Comparison of ENCODE assay signal across 20 cellular contexts in the genomic region with DNA sequence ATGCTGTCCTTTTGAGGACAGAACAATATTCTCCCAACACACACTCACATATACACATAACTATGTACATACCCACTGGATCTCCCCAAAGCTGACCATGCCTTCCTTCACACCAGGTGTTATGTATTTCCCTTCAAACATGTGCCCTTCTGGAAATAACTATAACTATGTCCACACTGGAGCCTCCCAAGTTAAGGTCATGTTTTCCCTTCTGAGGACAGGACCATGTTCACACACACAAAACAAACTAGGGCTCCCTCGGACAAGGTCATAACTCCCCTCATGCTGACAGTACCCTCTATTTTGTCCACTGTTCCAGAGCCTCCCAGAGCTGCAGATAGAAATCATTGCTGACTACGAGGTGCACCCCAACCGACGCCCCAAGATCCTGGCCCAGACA. TPM values are rescaled to one million over a fixed set of nuclear protein-coding genes. Genes with fewer than 3 reads are reported as not detected.
DNase-seq lines count a peak whose midpoint lies in the region; ATAC-seq and TF ChIP-seq lines count a peak whose summit lies in the region.
"Had no signal": no experiment of that assay in that cellular context is flagged by ENCODE, and none has a peak within 500 bp of the region (broad histone marks: within the 10 kb centered on the region; RNA-seq: fewer than 3 reads in every experiment).

No MANE protein-coding gene starts in this region.

- no peaks in the 10 kb centered on the region for H3K27me3 ChIP-seq in cardiac muscle cell
- no peaks in the 10 kb centered on the region for H3K27me3 ChIP-seq in heart right ventricle
- H3K27me3 ChIP-seq in Panc1 (ENCODE audit: control insufficient read depth, insufficient read depth, low read length) = no peaks in the 10 kb centered on the region
- H3K27me3 ChIP-seq: colonic mucosa, esophagus squamous epithelium, left lung, Peyer's patch had no signal

- H3K36me3 ChIP-seq in cardiac muscle cell (peaks cover 23% of the 10 kb centered on the region), heart right ventricle (peaks cover 0 to 61% (median 30%) of the 10 kb centered on the region in 9 donors), Panc1 (ENCODE audit: control insufficient read depth, insufficient read depth, low read length) (peaks cover 19% of the 10 kb centered on the region)

- CTCF ChIA-PET in Panc1 (lab: Charles Lee) = no interaction called here

- ATAC-seq in heart right ventricle (no peak), Panc1 (peak; percentile 9), esophagus mucosa (peak; percentile 6), GM21717 (IDR thresholded peaks at IDR 0.05; ENCODE audit: unreplicated experiment) (no peak)
- ATAC-seq: left lung had no signal

- intact Hi-C loops in heart right ventricle (cut with DNase I) = no loop called here
- intact Hi-C loops in Panc1 (cut with micrococcal nuclease; ENCODE audit: unreplicated experiment) = no loop called here
- intact Hi-C loops in head of caudate nucleus (cut with DNase I) = no loop called here

- BruUV-seq in Panc1 (replicated peaks; lab: Mats Ljungman, UMichigan) = no TSS peak

- in situ Hi-C loops in Panc1 (cut with HindIII; ENCODE audit: low pct_unique_long_range_greater_than_20kb, low sequenced_read_pairs) = no loop called here

- no peak overlapping the region for H3K4me3 ChIP-seq in cardiac muscle cell
- no peak overlapping the region for H3K4me3 ChIP-seq in heart right ventricle
- no peak overlapping the region for H3K4me3 ChIP-seq in Panc1 (ENCODE audit: low read depth in 2 of 2, low read length in 2 of 2)
- H3K4me3 ChIP-seq: colonic mucosa, esophagus squamous epithelium, left lung, Peyer's patch had no signal

- H3K9me3 ChIP-seq in cardiac muscle cell (ENCODE audit: low read depth) (no peaks in the 10 kb centered on the region), heart right ventricle (no peaks in the 10 kb centered on the region), Panc1 (ENCODE audit: control insufficient read depth, insufficient read depth, low read depth, low read length) (no peaks in the 10 kb centered on the region)
- H3K9me3 ChIP-seq: colonic mucosa, esophagus squamous epithelium, left lung, Peyer's patch had no signal

- WGBS in heart right ventricle, 2 donors = 89 to 91% methylated on average over 4 of the region's 4 CpGs

- H3K27ac ChIP-seq in cardiac muscle cell (peak overlapping the region; percentile 36), heart right ventricle (peak overlapping the region in 3 of 10 donors; percentile 26 to 56 (median 28)), Panc1 (ENCODE audit: low read length) (no peak overlapping the region), temporal lobe (ENCODE audit: low read depth, low read length) (peak overlapping the region; percentile 51)
- H3K27ac ChIP-seq: colonic mucosa, Peyer's patch had no signal

- TF ChIP-seq CTCF in cardiac muscle cell (IDR thresholded peaks at IDR 0.05; ENCODE audit: low read depth, low read length) (no peak), heart right ventricle (IDR thresholded peaks at IDR 0.05) (no peak), Panc1 (IDR thresholded peaks at IDR 0.05) (no peak)

- POLR2A ChIA-PET in Panc1 (lab: Charles Lee) = no interaction called here

- DNase-seq in cardiac muscle cell (ENCODE audit: low read depth in 1 of 2, low spot score in 1 of 2) = no peak
- DNase-seq in heart right ventricle = no peak
- no peak for DNase-seq in Panc1 (ENCODE audit: low read depth, low spot score)
- DNase-seq in NOMO-1 treated with dmso at 0.1 percent for 144 hours (lab: John Stamatoyannopoulos, UW; ENCODE audit: unreplicated experiment) = no peak
- no peak for DNase-seq in head of caudate nucleus
- DNase-seq: activated CD4-positive, alpha-beta T cell treated with anti-CD3 and anti-CD28 coated beads for 1 hour; activated T-cell treated with anti-CD3 and anti-CD28 coated beads, Interleukin-2, amount 50 U/mL, for 1 hour; amniotic stem cell; colonic mucosa; DMS153; esophagus squamous epithelium; GOT3; NCI-H2029 treated with DMSO at 0.1 percent for 48 hours; NCI-H526; stimulated activated CD4-positive, alpha-beta T cell treated with anti-CD3 and anti-CD28 coated beads, Interleukin-15, amount 100 ng/mL, for 24 hours had no signal

- H3K4me1 ChIP-seq in cardiac muscle cell (ENCODE audit: low read depth) (peaks cover 1% of the 10 kb centered on the region), heart right ventricle (peaks cover 0 to 23% (median 16%) of the 10 kb centered on the region in 9 donors), Panc1 (ENCODE audit: control insufficient read depth, insufficient read depth, low read length) (no peaks in the 10 kb centered on the region)
- H3K4me1 ChIP-seq: colonic mucosa, Peyer's patch had no signal

RNA-seq across cellular contexts. Expression of a gene that starts 7.8 kb away (rescaled TPM):
- total RNA-seq in cardiac muscle cell (8.2 and 10.0 TPM in 2 replicates), heart right ventricle (10 to 100 TPM in 9 of 10 donors, 1 to 10 TPM in 1; 7.8 to 24.6 (median 18.9) TPM), Panc1 (2021; ENCODE audit: unreplicated experiment) (10.7 TPM), esophagus mucosa (4.3 TPM), temporal lobe (1.7 TPM)
- polyA plus RNA-seq in cardiac muscle cell (1.8 and 6.0 TPM in 2 replicates), heart right ventricle (10 to 100 TPM in 1 of 2 donors, 1 to 10 TPM in 1; 3.6 to 12.7 TPM)
- polyA plus RNA-seq in Panc1 (2012; ENCODE audit: insufficient read length) = 7.3 TPM

RNA-seq across cellular contexts. Expression of a gene that starts 8.0 kb away (rescaled TPM):
- total RNA-seq in cardiac muscle cell (2.1 and 2.4 TPM in 2 replicates), heart right ventricle (1 to 10 TPM in 3 of 10 donors, under 1 TPM in 6, not detected in 1; 0.31 to 3.1 (median 0.59) TPM), Panc1 (2021; ENCODE audit: unreplicated experiment) (3.3 TPM), esophagus mucosa (0.88 TPM), temporal lobe (0.49 TPM)
- polyA plus RNA-seq in cardiac muscle cell (2.1 and 4.9 TPM in 2 replicates), heart right ventricle (1 to 10 TPM in 1 of 2 donors, under 1 TPM in 1; 0.37 to 1.9 TPM)
- polyA plus RNA-seq in Panc1 (2012; ENCODE audit: insufficient read length) = 1.1 TPM

RNA-seq across cellular contexts. Expression of a gene that starts 13.8 kb away (rescaled TPM):
- total RNA-seq in cardiac muscle cell (526 and 782 TPM in 2 replicates), heart right ventricle (100 to 1,000 TPM; 212 to 421 (median 289) TPM), Panc1 (2021; ENCODE audit: unreplicated experiment) (719 TPM), esophagus mucosa (794 TPM), temporal lobe (120 TPM)
- polyA plus RNA-seq in cardiac muscle cell (1,545 and 1,744 TPM in 2 replicates), heart right ventricle (100 to 1,000 TPM; 377 to 610 TPM)
- polyA plus RNA-seq in Panc1 (2012; ENCODE audit: insufficient read length) = 654 TPM

RNA-seq across cellular contexts. Expression of a gene that starts 16.9 kb away (rescaled TPM):
- total RNA-seq in cardiac muscle cell (7.8 and 13.9 TPM in 2 replicates), heart right ventricle (1 to 10 TPM in 8 of 10 donors, under 1 TPM in 2; 0.77 to 2.6 (median 1.3) TPM), Panc1 (2021; ENCODE audit: unreplicated experiment) (3.3 TPM), esophagus mucosa (5.2 TPM), temporal lobe (0.74 TPM)
- polyA plus RNA-seq in cardiac muscle cell (8.3 and 8.4 TPM in 2 replicates), heart right ventricle (1 to 10 TPM in 1 of 2 donors, under 1 TPM in 1; 0.95 to 1.2 TPM)
- 2.3 TPM for polyA plus RNA-seq in Panc1 (2012; ENCODE audit: insufficient read length)

RNA-seq across cellular contexts. Expression of a gene that starts 42.7 kb away (rescaled TPM):
- total RNA-seq in cardiac muscle cell (145 and 187 TPM in 2 replicates), heart right ventricle (10 to 100 TPM; 38.0 to 88.2 (median 44.3) TPM), Panc1 (2021; ENCODE audit: unreplicated experiment) (142 TPM), esophagus mucosa (223 TPM), temporal lobe (47.9 TPM)
- polyA plus RNA-seq in cardiac muscle cell (291 and 311 TPM in 2 replicates), heart right ventricle (10 to 100 TPM; 67.4 to 91.8 TPM)
- polyA plus RNA-seq in Panc1 (2012; ENCODE audit: insufficient read length) = 132 TPM

Comparison
In these comparisons a context has a peak if more than half of its experiments do, and no peak if none do; other contexts are left out.
1. ATAC-seq: peak in Panc1 (single experiment) and esophagus mucosa (single experiment); none in heart right ventricle (0 of 8) and GM21717 (single experiment).